ENCODE assay signal across 2 cellular contexts in the genomic region with DNA sequence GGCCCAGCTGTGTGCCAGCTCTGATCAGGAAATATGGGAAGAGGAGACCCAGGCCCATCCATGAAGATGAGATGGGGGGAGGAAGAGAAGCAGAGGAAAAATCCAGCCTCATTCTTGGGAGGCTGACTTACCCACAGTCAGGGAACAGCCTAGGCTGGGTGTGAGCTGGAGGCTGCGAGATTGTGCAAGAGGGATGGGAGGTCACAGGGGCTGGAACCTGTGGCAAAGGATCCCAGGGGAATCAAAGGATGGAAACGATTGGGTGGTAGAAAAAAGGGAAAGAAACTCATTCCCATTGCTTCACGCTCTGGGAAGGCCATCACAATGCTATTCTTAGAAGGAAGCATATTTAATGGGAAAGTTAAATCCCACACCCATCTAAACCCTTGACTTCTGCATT.
TF ChIP-seq lines count a peak whose summit lies in the region.

No MANE protein-coding gene starts in this region.

TF ChIP-seq in IMR-90, 13 proteins besides CTCF, POLR2A, EP300 and RAD21:
- TF ChIP-seq CEBPB (IDR thresholded peaks at IDR 0.05; ENCODE audit: low read depth, low read length) (peak; percentile 16; the same call in 1 of the 2 replicates), CHD1 (IDR thresholded peaks at IDR 0.05; ENCODE audit: low read depth, low read length) (no peak)
TF ChIP-seq in IMR-90: peak in this region for 1.

TF ChIP-seq in WTC11, 78 proteins besides CTCF, POLR2A, EP300 and RAD21 (continues in another document):
- TF ChIP-seq, protein P1, sequence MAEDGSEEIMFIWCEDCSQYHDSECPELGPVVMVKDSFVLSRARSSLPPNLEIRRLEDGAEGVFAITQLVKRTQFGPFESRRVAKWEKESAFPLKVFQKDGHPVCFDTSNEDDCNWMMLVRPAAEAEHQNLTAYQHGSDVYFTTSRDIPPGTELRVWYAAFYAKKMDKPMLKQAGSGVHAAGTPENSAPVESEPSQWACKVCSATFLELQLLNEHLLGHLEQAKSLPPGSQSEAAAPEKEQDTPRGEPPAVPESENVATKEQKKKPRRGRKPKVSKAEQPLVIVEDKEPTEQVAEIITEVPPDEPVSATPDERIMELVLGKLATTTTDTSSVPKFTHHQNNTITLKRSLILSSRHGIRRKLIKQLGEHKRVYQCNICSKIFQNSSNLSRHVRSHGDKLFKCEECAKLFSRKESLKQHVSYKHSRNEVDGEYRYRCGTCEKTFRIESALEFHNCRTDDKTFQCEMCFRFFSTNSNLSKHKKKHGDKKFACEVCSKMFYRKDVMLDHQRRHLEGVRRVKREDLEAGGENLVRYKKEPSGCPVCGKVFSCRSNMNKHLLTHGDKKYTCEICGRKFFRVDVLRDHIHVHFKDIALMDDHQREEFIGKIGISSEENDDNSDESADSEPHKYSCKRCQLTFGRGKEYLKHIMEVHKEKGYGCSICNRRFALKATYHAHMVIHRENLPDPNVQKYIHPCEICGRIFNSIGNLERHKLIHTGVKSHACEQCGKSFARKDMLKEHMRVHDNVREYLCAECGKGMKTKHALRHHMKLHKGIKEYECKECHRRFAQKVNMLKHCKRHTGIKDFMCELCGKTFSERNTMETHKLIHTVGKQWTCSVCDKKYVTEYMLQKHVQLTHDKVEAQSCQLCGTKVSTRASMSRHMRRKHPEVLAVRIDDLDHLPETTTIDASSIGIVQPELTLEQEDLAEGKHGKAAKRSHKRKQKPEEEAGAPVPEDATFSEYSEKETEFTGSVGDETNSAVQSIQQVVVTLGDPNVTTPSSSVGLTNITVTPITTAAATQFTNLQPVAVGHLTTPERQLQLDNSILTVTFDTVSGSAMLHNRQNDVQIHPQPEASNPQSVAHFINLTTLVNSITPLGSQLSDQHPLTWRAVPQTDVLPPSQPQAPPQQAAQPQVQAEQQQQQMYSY (CRISPR knock-in tag; IDR thresholded peaks at IDR 0.05): no peak
- TF ChIP-seq, protein P2, sequence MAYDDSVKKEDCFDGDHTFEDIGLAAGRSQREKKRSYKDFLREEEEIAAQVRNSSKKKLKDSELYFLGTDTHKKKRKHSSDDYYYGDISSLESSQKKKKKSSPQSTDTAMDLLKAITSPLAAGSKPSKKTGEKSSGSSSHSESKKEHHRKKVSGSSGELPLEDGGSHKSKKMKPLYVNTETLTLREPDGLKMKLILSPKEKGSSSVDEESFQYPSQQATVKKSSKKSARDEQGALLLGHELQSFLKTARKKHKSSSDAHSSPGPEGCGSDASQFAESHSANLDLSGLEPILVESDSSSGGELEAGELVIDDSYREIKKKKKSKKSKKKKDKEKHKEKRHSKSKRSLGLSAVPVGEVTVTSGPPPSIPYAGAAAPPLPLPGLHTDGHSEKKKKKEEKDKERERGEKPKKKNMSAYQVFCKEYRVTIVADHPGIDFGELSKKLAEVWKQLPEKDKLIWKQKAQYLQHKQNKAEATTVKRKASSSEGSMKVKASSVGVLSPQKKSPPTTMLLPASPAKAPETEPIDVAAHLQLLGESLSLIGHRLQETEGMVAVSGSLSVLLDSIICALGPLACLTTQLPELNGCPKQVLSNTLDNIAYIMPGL (CRISPR knock-in tag; IDR thresholded peaks at IDR 0.05): no peak
- TF ChIP-seq, protein P3, sequence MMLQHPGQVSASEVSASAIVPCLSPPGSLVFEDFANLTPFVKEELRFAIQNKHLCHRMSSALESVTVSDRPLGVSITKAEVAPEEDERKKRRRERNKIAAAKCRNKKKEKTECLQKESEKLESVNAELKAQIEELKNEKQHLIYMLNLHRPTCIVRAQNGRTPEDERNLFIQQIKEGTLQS (CRISPR knock-in tag; conservative IDR thresholded peaks at IDR 0.05): no peak
- TF ChIP-seq GABPB1 (CRISPR knock-in tag; IDR thresholded peaks at IDR 0.05) (no peak), CREB1 (CRISPR knock-in tag; IDR thresholded peaks at IDR 0.05) (no peak), CREM (CRISPR knock-in tag; IDR thresholded peaks at IDR 0.05) (no peak), FOXP1 (CRISPR knock-in tag; IDR thresholded peaks at IDR 0.05; ENCODE audit: borderline replicate concordance) (no peak), PRRX2 (CRISPR knock-in tag; IDR thresholded peaks at IDR 0.05) (no peak)
- TF ChIP-seq, protein P4, sequence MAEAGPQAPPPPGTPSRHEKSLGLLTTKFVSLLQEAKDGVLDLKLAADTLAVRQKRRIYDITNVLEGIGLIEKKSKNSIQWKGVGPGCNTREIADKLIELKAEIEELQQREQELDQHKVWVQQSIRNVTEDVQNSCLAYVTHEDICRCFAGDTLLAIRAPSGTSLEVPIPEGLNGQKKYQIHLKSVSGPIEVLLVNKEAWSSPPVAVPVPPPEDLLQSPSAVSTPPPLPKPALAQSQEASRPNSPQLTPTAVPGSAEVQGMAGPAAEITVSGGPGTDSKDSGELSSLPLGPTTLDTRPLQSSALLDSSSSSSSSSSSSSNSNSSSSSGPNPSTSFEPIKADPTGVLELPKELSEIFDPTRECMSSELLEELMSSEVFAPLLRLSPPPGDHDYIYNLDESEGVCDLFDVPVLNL (CRISPR knock-in tag; IDR thresholded peaks at IDR 0.05; ENCODE audit: borderline replicate concordance, low read depth): no peak
- TF ChIP-seq, protein P5, sequence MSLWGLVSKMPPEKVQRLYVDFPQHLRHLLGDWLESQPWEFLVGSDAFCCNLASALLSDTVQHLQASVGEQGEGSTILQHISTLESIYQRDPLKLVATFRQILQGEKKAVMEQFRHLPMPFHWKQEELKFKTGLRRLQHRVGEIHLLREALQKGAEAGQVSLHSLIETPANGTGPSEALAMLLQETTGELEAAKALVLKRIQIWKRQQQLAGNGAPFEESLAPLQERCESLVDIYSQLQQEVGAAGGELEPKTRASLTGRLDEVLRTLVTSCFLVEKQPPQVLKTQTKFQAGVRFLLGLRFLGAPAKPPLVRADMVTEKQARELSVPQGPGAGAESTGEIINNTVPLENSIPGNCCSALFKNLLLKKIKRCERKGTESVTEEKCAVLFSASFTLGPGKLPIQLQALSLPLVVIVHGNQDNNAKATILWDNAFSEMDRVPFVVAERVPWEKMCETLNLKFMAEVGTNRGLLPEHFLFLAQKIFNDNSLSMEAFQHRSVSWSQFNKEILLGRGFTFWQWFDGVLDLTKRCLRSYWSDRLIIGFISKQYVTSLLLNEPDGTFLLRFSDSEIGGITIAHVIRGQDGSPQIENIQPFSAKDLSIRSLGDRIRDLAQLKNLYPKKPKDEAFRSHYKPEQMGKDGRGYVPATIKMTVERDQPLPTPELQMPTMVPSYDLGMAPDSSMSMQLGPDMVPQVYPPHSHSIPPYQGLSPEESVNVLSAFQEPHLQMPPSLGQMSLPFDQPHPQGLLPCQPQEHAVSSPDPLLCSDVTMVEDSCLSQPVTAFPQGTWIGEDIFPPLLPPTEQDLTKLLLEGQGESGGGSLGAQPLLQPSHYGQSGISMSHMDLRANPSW (CRISPR knock-in tag; conservative IDR thresholded peaks at IDR 0.05; ENCODE audit: low read depth): no peak
- TF ChIP-seq, protein P6, sequence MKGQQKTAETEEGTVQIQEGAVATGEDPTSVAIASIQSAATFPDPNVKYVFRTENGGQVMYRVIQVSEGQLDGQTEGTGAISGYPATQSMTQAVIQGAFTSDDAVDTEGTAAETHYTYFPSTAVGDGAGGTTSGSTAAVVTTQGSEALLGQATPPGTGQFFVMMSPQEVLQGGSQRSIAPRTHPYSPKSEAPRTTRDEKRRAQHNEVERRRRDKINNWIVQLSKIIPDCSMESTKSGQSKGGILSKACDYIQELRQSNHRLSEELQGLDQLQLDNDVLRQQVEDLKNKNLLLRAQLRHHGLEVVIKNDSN (CRISPR knock-in tag; IDR thresholded peaks at IDR 0.05): no peak
- TF ChIP-seq, protein P7, sequence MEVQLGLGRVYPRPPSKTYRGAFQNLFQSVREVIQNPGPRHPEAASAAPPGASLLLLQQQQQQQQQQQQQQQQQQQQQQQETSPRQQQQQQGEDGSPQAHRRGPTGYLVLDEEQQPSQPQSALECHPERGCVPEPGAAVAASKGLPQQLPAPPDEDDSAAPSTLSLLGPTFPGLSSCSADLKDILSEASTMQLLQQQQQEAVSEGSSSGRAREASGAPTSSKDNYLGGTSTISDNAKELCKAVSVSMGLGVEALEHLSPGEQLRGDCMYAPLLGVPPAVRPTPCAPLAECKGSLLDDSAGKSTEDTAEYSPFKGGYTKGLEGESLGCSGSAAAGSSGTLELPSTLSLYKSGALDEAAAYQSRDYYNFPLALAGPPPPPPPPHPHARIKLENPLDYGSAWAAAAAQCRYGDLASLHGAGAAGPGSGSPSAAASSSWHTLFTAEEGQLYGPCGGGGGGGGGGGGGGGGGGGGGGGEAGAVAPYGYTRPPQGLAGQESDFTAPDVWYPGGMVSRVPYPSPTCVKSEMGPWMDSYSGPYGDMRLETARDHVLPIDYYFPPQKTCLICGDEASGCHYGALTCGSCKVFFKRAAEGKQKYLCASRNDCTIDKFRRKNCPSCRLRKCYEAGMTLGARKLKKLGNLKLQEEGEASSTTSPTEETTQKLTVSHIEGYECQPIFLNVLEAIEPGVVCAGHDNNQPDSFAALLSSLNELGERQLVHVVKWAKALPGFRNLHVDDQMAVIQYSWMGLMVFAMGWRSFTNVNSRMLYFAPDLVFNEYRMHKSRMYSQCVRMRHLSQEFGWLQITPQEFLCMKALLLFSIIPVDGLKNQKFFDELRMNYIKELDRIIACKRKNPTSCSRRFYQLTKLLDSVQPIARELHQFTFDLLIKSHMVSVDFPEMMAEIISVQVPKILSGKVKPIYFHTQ (CRISPR knock-in tag; IDR thresholded peaks at IDR 0.05): no peak
- TF ChIP-seq, protein P8, sequence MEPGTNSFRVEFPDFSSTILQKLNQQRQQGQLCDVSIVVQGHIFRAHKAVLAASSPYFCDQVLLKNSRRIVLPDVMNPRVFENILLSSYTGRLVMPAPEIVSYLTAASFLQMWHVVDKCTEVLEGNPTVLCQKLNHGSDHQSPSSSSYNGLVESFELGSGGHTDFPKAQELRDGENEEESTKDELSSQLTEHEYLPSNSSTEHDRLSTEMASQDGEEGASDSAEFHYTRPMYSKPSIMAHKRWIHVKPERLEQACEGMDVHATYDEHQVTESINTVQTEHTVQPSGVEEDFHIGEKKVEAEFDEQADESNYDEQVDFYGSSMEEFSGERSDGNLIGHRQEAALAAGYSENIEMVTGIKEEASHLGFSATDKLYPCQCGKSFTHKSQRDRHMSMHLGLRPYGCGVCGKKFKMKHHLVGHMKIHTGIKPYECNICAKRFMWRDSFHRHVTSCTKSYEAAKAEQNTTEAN (CRISPR knock-in tag; IDR thresholded peaks at IDR 0.05): no peak
- TF ChIP-seq, protein P9, sequence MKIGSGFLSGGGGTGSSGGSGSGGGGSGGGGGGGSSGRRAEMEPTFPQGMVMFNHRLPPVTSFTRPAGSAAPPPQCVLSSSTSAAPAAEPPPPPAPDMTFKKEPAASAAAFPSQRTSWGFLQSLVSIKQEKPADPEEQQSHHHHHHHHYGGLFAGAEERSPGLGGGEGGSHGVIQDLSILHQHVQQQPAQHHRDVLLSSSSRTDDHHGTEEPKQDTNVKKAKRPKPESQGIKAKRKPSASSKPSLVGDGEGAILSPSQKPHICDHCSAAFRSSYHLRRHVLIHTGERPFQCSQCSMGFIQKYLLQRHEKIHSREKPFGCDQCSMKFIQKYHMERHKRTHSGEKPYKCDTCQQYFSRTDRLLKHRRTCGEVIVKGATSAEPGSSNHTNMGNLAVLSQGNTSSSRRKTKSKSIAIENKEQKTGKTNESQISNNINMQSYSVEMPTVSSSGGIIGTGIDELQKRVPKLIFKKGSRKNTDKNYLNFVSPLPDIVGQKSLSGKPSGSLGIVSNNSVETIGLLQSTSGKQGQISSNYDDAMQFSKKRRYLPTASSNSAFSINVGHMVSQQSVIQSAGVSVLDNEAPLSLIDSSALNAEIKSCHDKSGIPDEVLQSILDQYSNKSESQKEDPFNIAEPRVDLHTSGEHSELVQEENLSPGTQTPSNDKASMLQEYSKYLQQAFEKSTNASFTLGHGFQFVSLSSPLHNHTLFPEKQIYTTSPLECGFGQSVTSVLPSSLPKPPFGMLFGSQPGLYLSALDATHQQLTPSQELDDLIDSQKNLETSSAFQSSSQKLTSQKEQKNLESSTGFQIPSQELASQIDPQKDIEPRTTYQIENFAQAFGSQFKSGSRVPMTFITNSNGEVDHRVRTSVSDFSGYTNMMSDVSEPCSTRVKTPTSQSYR (CRISPR knock-in tag; IDR thresholded peaks at IDR 0.05): no peak
- TF ChIP-seq, protein P10, sequence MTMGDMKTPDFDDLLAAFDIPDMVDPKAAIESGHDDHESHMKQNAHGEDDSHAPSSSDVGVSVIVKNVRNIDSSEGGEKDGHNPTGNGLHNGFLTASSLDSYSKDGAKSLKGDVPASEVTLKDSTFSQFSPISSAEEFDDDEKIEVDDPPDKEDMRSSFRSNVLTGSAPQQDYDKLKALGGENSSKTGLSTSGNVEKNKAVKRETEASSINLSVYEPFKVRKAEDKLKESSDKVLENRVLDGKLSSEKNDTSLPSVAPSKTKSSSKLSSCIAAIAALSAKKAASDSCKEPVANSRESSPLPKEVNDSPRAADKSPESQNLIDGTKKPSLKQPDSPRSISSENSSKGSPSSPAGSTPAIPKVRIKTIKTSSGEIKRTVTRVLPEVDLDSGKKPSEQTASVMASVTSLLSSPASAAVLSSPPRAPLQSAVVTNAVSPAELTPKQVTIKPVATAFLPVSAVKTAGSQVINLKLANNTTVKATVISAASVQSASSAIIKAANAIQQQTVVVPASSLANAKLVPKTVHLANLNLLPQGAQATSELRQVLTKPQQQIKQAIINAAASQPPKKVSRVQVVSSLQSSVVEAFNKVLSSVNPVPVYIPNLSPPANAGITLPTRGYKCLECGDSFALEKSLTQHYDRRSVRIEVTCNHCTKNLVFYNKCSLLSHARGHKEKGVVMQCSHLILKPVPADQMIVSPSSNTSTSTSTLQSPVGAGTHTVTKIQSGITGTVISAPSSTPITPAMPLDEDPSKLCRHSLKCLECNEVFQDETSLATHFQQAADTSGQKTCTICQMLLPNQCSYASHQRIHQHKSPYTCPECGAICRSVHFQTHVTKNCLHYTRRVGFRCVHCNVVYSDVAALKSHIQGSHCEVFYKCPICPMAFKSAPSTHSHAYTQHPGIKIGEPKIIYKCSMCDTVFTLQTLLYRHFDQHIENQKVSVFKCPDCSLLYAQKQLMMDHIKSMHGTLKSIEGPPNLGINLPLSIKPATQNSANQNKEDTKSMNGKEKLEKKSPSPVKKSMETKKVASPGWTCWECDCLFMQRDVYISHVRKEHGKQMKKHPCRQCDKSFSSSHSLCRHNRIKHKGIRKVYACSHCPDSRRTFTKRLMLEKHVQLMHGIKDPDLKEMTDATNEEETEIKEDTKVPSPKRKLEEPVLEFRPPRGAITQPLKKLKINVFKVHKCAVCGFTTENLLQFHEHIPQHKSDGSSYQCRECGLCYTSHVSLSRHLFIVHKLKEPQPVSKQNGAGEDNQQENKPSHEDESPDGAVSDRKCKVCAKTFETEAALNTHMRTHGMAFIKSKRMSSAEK (CRISPR knock-in tag; IDR thresholded peaks at IDR 0.05; ENCODE audit: borderline replicate concordance): no peak
- TF ChIP-seq, protein P11, sequence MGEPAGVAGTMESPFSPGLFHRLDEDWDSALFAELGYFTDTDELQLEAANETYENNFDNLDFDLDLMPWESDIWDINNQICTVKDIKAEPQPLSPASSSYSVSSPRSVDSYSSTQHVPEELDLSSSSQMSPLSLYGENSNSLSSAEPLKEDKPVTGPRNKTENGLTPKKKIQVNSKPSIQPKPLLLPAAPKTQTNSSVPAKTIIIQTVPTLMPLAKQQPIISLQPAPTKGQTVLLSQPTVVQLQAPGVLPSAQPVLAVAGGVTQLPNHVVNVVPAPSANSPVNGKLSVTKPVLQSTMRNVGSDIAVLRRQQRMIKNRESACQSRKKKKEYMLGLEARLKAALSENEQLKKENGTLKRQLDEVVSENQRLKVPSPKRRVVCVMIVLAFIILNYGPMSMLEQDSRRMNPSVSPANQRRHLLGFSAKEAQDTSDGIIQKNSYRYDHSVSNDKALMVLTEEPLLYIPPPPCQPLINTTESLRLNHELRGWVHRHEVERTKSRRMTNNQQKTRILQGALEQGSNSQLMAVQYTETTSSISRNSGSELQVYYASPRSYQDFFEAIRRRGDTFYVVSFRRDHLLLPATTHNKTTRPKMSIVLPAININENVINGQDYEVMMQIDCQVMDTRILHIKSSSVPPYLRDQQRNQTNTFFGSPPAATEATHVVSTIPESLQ (CRISPR knock-in tag; IDR thresholded peaks at IDR 0.05): no peak
- TF ChIP-seq, protein P12, sequence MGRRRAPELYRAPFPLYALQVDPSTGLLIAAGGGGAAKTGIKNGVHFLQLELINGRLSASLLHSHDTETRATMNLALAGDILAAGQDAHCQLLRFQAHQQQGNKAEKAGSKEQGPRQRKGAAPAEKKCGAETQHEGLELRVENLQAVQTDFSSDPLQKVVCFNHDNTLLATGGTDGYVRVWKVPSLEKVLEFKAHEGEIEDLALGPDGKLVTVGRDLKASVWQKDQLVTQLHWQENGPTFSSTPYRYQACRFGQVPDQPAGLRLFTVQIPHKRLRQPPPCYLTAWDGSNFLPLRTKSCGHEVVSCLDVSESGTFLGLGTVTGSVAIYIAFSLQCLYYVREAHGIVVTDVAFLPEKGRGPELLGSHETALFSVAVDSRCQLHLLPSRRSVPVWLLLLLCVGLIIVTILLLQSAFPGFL (CRISPR knock-in tag; IDR thresholded peaks at IDR 0.05; ENCODE audit: borderline replicate concordance): no peak
